9 cellular contexts compared by ENCODE assay signal in genomic region chr4:128830906-128831525, GRCh38. TPM values are rescaled to one million over a fixed set of nuclear protein-coding genes. Genes with fewer than 3 reads are reported as not detected.
DNase-seq lines count a peak whose midpoint lies in the region; ATAC-seq, FAIRE-seq and TF ChIP-seq lines count a peak whose summit lies in the region.
"Had no signal": no experiment of that assay in that cellular context is flagged by ENCODE, and none has a peak within 500 bp of the region (broad histone marks: within the 10 kb centered on the region; RNA-seq: fewer than 3 reads in every experiment).

No MANE protein-coding gene starts in this region.

- no peaks in the 10 kb centered on the region for H3K36me3 ChIP-seq in transverse colon
- peaks cover 0 to 31% of the 10 kb centered on the region in 2 donors for H3K36me3 ChIP-seq in gastroesophageal sphincter

- H3K4me1 ChIP-seq in A549 (peaks cover 54% of the 10 kb centered on the region), transverse colon (peaks cover 15 to 51% (median 24%) of the 10 kb centered on the region in 4 donors), gastroesophageal sphincter (peaks cover 18 to 79% (median 19%) of the 10 kb centered on the region in 3 donors)

- intact Hi-C loops in activated B cell treated with CpG ODN at 0.5 μM for 24 hours (cut with micrococcal nuclease) (no loop called here), transverse colon (cut with DNase I; ENCODE audit: low total_unique reads) (no loop called here)

- no peaks in the 10 kb centered on the region for H3K27me3 Mint-ChIP-seq in activated B cell treated with CpG ODN at 0.5 μM for 24 hours

- DNase-seq in A549 (ENCODE audit: low read depth in 1 of 2, low spot score in 1 of 2) (no peak), activated B cell treated with CpG ODN at 0.5 μM for 24 hours (no peak), lung microvascular endothelial cell (ENCODE audit: low read depth in 2 of 2) (peak; percentile 37 to 83), MV-4-11 (lab: John Stamatoyannopoulos, UW) (no peak), NCI-H1092 (lab: John Stamatoyannopoulos, UW) (no peak), transverse colon (no peak)

- 27% methylated on average over 5 of the region's 5 CpGs for WGBS in A549 (ENCODE audit: missing lambda C conversion rate)
- 31 to 37% methylated on average over 5 of the region's 5 CpGs for WGBS in transverse colon (ENCODE audit: low coverage in 1 of 2), 2 donors
- WGBS in gastroesophageal sphincter (ENCODE audit: low coverage in 1 of 2), 2 donors: 21 to 30% methylated on average over 4 of the region's 5 CpGs

- H3K27ac Mint-ChIP-seq in activated B cell treated with CpG ODN at 0.5 μM for 24 hours: peak overlapping the region; percentile 33

- H3K4me3 ChIP-seq in A549: no peak overlapping the region
- H3K4me3 ChIP-seq in transverse colon: no peak overlapping the region
- H3K4me3 ChIP-seq in gastroesophageal sphincter: no peak overlapping the region

- TF ChIP-seq RAD21 in A549 (conservative IDR thresholded peaks at IDR 0.05 in 1 of 2, IDR thresholded peaks at IDR 0.05 in 1 of 2): no peak

- no peak for TF ChIP-seq EP300 in A549 (IDR thresholded peaks at IDR 0.05)
- TF ChIP-seq EP300 in transverse colon (IDR thresholded peaks at IDR 0.05; ENCODE audit: low read depth): no peak
- no peak for TF ChIP-seq EP300 in gastroesophageal sphincter (IDR thresholded peaks at IDR 0.05)

- in situ Hi-C loops in transverse colon (cut with MboI; ENCODE audit: low pct_ligation_motif_present in 1 of 4, low pct_unique_long_range_greater_than_20kb in 1 of 4, low sequenced_read_pairs in 3 of 4): no loop called here

- POLR2A ChIA-PET in A549 (lab: Yijun Ruan, JAX): no interaction called here
- POLR2A ChIA-PET in activated B cell treated with CpG ODN at 0.5 μM for 24 hours (lab: Charles Lee): interaction anchor here (0.9 kb wide), 1 partner anchor 18 kb away, joined by 3 read pairs; no protein-coding TSS in a partner anchor

- FAIRE-seq in A549 (lab: Jason Lieb, UNC): no peak

- H3K4me3 Mint-ChIP-seq in activated B cell treated with CpG ODN at 0.5 μM for 24 hours: no peak overlapping the region
- H3K4me3 Mint-ChIP-seq: neural crest cell had no signal

- ATAC-seq in A549 (peak in 1 of 2 experiments; percentile 40; a peak in 3 of 6 replicates), GM19324 (IDR thresholded peaks at IDR 0.05; ENCODE audit: low FRiP score, unreplicated experiment) (peak; percentile 28), activated B cell treated with CpG ODN at 0.5 μM for 24 hours (ENCODE audit: low read depth) (no peak), gastroesophageal sphincter (no peak)

- H3K9me3 ChIP-seq in A549 (no peaks in the 10 kb centered on the region), transverse colon (no peaks in the 10 kb centered on the region), gastroesophageal sphincter (no peaks in the 10 kb centered on the region)

- peaks cover 59% of the 10 kb centered on the region for H3K4me1 Mint-ChIP-seq in activated B cell treated with CpG ODN at 0.5 μM for 24 hours

- TF ChIP-seq POLR2A in A549 (IDR thresholded peaks at IDR 0.05; ENCODE audit: low read length) (no peak), transverse colon (IDR thresholded peaks at IDR 0.05) (no peak), gastroesophageal sphincter (IDR thresholded peaks at IDR 0.05) (no peak)

- peaks cover 2% of the 10 kb centered on the region for H3K9me3 Mint-ChIP-seq in activated B cell treated with CpG ODN at 0.5 μM for 24 hours
- H3K9me3 Mint-ChIP-seq: neural crest cell had no signal

- TF ChIP-seq CTCF in A549 (IDR thresholded peaks at IDR 0.05) (no peak), activated B cell treated with CpG ODN at 0.5 μM for 24 hours (IDR thresholded peaks at IDR 0.05) (no peak), transverse colon (IDR thresholded peaks at IDR 0.05) (no peak), gastroesophageal sphincter (IDR thresholded peaks at IDR 0.05) (no peak)

- peaks cover 49% of the 10 kb centered on the region for H3K36me3 Mint-ChIP-seq in activated B cell treated with CpG ODN at 0.5 μM for 24 hours (ENCODE audit: low read depth)

- H3K27me3 ChIP-seq in transverse colon: no peaks in the 10 kb centered on the region
- H3K27me3 ChIP-seq in gastroesophageal sphincter: no peaks in the 10 kb centered on the region

- CTCF ChIA-PET in A549 (lab: Yijun Ruan, JAX) (interaction anchor here (1.1 kb wide), 1 partner anchor 230 kb away, joined by 3 read pairs; no protein-coding TSS in a partner anchor), activated B cell treated with CpG ODN at 0.5 μM for 24 hours (lab: Charles Lee) (interaction anchor here (0.6 to 0.7 kb wide), 2 partner anchors 17 to 21 kb away, joined by 3 to 6 read pairs; no protein-coding TSS in a partner anchor)

- H3K27ac ChIP-seq in A549 (peak overlapping the region; percentile 28 to 57; a peak in 5 of 6 replicates), transverse colon (peak overlapping the region in 2 of 4 donors; percentile 17 to 50), gastroesophageal sphincter (peak overlapping the region in 2 of 4 donors; percentile 8 to 13)

- peak overlapping the region; percentile 65 for H3K4me2 ChIP-seq in A549

TF ChIP-seq in A549, 52 proteins besides CTCF, POLR2A, EP300 and RAD21:
- TF ChIP-seq ZC3H11A (IDR thresholded peaks at IDR 0.05): no peak
- no peak for TF ChIP-seq PHF8 (IDR thresholded peaks at IDR 0.05; ENCODE audit: borderline replicate concordance, low read depth)
- TF ChIP-seq FOSL2 (IDR thresholded peaks at IDR 0.05): no peak
- no peak for TF ChIP-seq FOSL2 (CRISPR knock-in tag; IDR thresholded peaks at IDR 0.05)
- TF ChIP-seq ATOH8 (CRISPR knock-in tag; IDR thresholded peaks at IDR 0.05; ENCODE audit: low read depth): no peak
- no peak for TF ChIP-seq ZFP36 (IDR thresholded peaks at IDR 0.05; ENCODE audit: borderline replicate concordance, partially characterized antibody)
- no peak for TF ChIP-seq HES2 (IDR thresholded peaks at IDR 0.05)
- no peak for TF ChIP-seq CEBPB (IDR thresholded peaks at IDR 0.05)

RNA-seq across cellular contexts. Expression of gene JADE1, which starts 21.5 kb away (rescaled TPM):
- polyA plus RNA-seq in A549 (2011; rRNA removed) (46.7 and 54.6 TPM in 2 replicates), A549 (2017; fragmentation: RNase III; extraction: RNeasy Plus Mini Kit Qiagen cat#74134 plus additional on column Dnase treatment) (21.7 to 25.1 TPM (median 23.7 TPM) in 3 replicates)
- 13.9 and 16.6 TPM in 2 replicates for polyA plus RNA-seq in A549 (2012; cell fraction: cytosol; rRNA removed)
- 22.4 and 32.8 TPM in 2 replicates for polyA plus RNA-seq in A549 (2012; cell fraction: nucleus; rRNA removed)
- polyA minus RNA-seq in A549 (2011; rRNA and poly(A)+ RNA removed): 74.8 and 83.3 TPM in 2 replicates
- total RNA-seq in activated B cell treated with CpG ODN at 0.5 μM for 24 hours (26.2 and 29.2 TPM in 2 replicates), lung microvascular endothelial cell (6.9 and 8.1 TPM in 2 replicates), transverse colon (10 to 100 TPM in 3 of 4 donors, 1 to 10 TPM in 1; 7.8 to 15.9 (median 13.9) TPM), gastroesophageal sphincter (100 to 1,000 TPM in 1 of 4 donors, 10 to 100 TPM in 3; 45.5 to 112 (median 63.5) TPM)

Comparison
In these comparisons a context has a peak if more than half of its experiments do, and no peak if none do; other contexts are left out.
1. DNase-seq: peak in lung microvascular endothelial cell (2 of 2); none in A549 (0 of 2), activated B cell treated with CpG ODN at 0.5 μM for 24 hours (single experiment), MV-4-11 (single experiment), NCI-H1092 (single experiment) and transverse colon (single experiment).